20 cellular contexts compared by ENCODE assay signal in genomic region chr15:38587214-38587613, GRCh38. TPM values are rescaled to one million over a fixed set of nuclear protein-coding genes. Genes with fewer than 3 reads are reported as not detected.
DNase-seq lines count a peak whose midpoint lies in the region; ATAC-seq, FAIRE-seq and TF ChIP-seq lines count a peak whose summit lies in the region.
"Had no signal": no experiment of that assay in that cellular context is flagged by ENCODE, and none has a peak within 500 bp of the region (broad histone marks: within the 10 kb centered on the region; RNA-seq: fewer than 3 reads in every experiment).

No MANE protein-coding gene starts in this region.

- peaks cover 9 to 14% of the 10 kb centered on the region in 2 donors for H3K4me1 Mint-ChIP-seq in effector memory CD8-positive, alpha-beta T cell (ENCODE audit: low read depth in 2 of 2)
- H3K4me1 Mint-ChIP-seq: H9 had no signal

- H3K79me2 ChIP-seq in Loucy (ENCODE audit: insufficient read depth, low read length): no peaks in the 10 kb centered on the region

- no peak for TF ChIP-seq CTCF in Loucy (conservative IDR thresholded peaks at IDR 0.05; ENCODE audit: low read length)

- no peaks in the 10 kb centered on the region for H3K9me2 ChIP-seq in Loucy (replicated peaks; ENCODE audit: low read depth, low read length)

- peak overlapping the region; percentile 38 to 79 for H3K27ac Mint-ChIP-seq in effector memory CD8-positive, alpha-beta T cell
- H3K27ac Mint-ChIP-seq: H9; stimulated activated effector memory CD8-positive, alpha-beta T cell treated with anti-CD3 and anti-CD28 coated beads, Interleukin-12 subunit alpha, Interleukin-12 subunit beta, amount 100 ng/mL, for 72 hours had no signal

- H3K9me3 Mint-ChIP-seq in effector memory CD8-positive, alpha-beta T cell: no peaks in the 10 kb centered on the region

- no peaks in the 10 kb centered on the region for H3K27me3 Mint-ChIP-seq in effector memory CD8-positive, alpha-beta T cell

- H3F3A ChIP-seq in Loucy (ENCODE audit: low read depth): no peaks in the 10 kb centered on the region

- H3K4me1 ChIP-seq in Loucy (ENCODE audit: insufficient read depth, low read length, poor library complexity, severe bottlenecking): no peaks in the 10 kb centered on the region
- H3K4me1 ChIP-seq: ascending aorta had no signal

- H3K36me3 Mint-ChIP-seq in effector memory CD8-positive, alpha-beta T cell (ENCODE audit: insufficient read depth): no peaks in the 10 kb centered on the region
- H3K36me3 Mint-ChIP-seq: stimulated activated effector memory CD8-positive, alpha-beta T cell treated with anti-CD3 and anti-CD28 coated beads, Interleukin-12 subunit alpha, Interleukin-12 subunit beta, amount 100 ng/mL, for 72 hours had no signal

- H3K4me2 ChIP-seq in Loucy (ENCODE audit: low read depth, low read length, poor library complexity, severe bottlenecking): no peak overlapping the region

- no peaks in the 10 kb centered on the region for H3K9me3 ChIP-seq in Loucy (ENCODE audit: insufficient read depth, low read depth, low read length)
- H3K9me3 ChIP-seq: ascending aorta, tibial nerve had no signal

- H3K36me3 ChIP-seq in Loucy (ENCODE audit: insufficient read depth, low read length): no peaks in the 10 kb centered on the region
- H3K36me3 ChIP-seq: ascending aorta, tibial nerve had no signal

- TF ChIP-seq POLR2A in GM12892 (IDR thresholded peaks at IDR 0.05; ENCODE audit: low read depth, low read length): no peak

- no peak for DNase-seq in activated CD4-positive, CD25-positive, alpha-beta regulatory T cell (lab: John Stamatoyannopoulos, UW)
- DNase-seq in GM12892 (ENCODE audit: insufficient read length) (no peak), NCI-H1930 (lab: John Stamatoyannopoulos, UW) (no peak), COLO829 (ENCODE audit: low spot score) (no peak)
- DNase-seq in effector memory CD8-positive, alpha-beta T cell: no peak
- DNase-seq: DMS53; effector memory CD4-positive, alpha-beta T cell; H9; NCI-H1436 treated with DMSO at 0.1 percent for 48 hours; NCI-H82; retina; T1000 had no signal

- peak overlapping the region in 1 of 2 donors; percentile 20 for H3K4me3 Mint-ChIP-seq in effector memory CD8-positive, alpha-beta T cell
- H3K4me3 Mint-ChIP-seq: H9; stimulated activated effector memory CD8-positive, alpha-beta T cell treated with anti-CD3 and anti-CD28 coated beads, Interleukin-12 subunit alpha, Interleukin-12 subunit beta, amount 100 ng/mL, for 72 hours had no signal

- no peaks in the 10 kb centered on the region for H3K27me3 ChIP-seq in Loucy (ENCODE audit: insufficient read depth, low read length, poor library complexity, severe bottlenecking)
- H3K27me3 ChIP-seq: ascending aorta, tibial nerve had no signal

- peak; percentile 44 to 45 for ATAC-seq in activated CD4-positive, CD25-positive, alpha-beta regulatory T cell treated with anti-CD3 and anti-CD28 coated beads, Interleukin-2, amount 50 U/mL, for 24 hours
- peak; percentile 47 for ATAC-seq in effector memory CD8-positive, alpha-beta T cell (replicated peaks)
- ATAC-seq in GM18858 (IDR thresholded peaks at IDR 0.05; ENCODE audit: unreplicated experiment): no peak
- ATAC-seq: Panc1; stimulated activated effector memory CD8-positive, alpha-beta T cell treated with anti-CD3 and anti-CD28 coated beads, Interleukin-12 subunit alpha, Interleukin-12 subunit beta, amount 100 ng/mL, for 72 hours had no signal

- peak; percentile 74 for FAIRE-seq in GM12892 (lab: Jason Lieb, UNC)

- no peak overlapping the region for H3K9ac ChIP-seq in Loucy (ENCODE audit: low read depth, low read length, poor library complexity, severe bottlenecking)

- H2AFZ ChIP-seq in Loucy (ENCODE audit: low read length): 0 out of 2 replicates have a peak overlapping the region, but pooled peaks have one; percentile 26

- H4K20me1 ChIP-seq in Loucy (ENCODE audit: insufficient read depth, low read length, poor library complexity, severe bottlenecking): no peaks in the 10 kb centered on the region

- no peak overlapping the region for H3K4me3 ChIP-seq in Loucy (ENCODE audit: low read length, poor library complexity, severe bottlenecking)
- H3K4me3 ChIP-seq: ascending aorta, SK-N-MC, tibial nerve had no signal

RNA-seq across cellular contexts. Expression of gene RASGRP1, which starts 22.6 kb away (rescaled TPM):
- polyA plus RNA-seq in GM12892 (2012; ENCODE audit: missing spikeins): 18.1 TPM
